8 cellular contexts compared by ENCODE assay signal in the genomic region with DNA sequence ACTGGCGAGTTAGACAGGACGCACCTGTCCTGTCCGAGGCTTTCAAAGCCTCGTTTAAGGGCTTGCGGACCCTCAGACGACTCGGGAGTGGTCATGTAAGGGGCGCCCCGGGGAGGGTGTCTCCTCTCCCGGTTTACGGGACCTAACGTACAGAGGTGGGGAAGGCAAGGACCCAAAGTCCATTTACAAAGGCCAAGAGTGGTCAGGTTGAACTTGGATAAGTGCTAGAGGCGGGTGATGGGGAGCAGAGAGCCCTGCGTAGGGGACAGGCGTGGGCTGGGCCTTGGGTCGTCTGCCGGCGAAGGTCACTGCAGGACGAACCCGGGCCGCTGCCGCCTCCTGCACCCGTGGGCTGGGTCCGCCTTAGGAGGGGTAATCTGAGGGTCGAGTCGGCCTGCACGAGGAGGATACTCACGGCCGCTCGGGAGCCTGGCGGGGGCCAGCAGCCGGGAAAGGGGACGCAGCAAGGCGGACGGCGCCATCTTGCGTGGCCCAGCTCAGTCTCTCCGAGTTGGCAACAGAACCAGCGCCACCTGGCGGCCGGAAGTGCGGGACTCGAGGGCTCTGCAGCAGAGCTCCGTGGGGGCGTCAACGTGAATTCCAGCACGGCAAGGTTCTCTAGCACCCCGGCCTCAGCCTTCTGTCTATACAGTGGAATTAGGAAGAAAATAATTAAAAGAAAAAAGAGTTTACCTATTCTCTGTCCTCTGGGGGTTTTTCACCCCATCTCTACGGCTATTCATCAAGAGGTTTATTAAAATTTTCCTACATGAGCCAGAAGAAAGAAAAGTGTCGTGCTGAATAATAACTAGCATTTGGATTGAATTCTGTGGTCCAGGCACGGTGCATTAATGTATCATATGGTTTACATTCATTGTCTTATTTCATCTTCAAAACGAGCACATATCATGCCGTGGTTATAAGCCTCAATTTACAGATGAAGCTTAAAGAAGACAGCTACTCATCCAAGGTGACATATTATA. TPM values are rescaled to one million over a fixed set of nuclear protein-coding genes. Genes with fewer than 3 reads are reported as not detected.
DNase-seq lines count a peak whose midpoint lies in the region; ATAC-seq, FAIRE-seq and TF ChIP-seq lines count a peak whose summit lies in the region.

No MANE protein-coding gene starts in this region.

- TF ChIP-seq CTCF in adrenal gland (IDR thresholded peaks at IDR 0.05): peak; percentile 90 to 98 (median 95)
- peak; percentile 95 for TF ChIP-seq CTCF in left ventricle myocardium inferior (IDR thresholded peaks at IDR 0.05; ENCODE audit: borderline replicate concordance)
- peak; percentile 98 for TF ChIP-seq CTCF in psoas muscle (IDR thresholded peaks at IDR 0.05)

- H3K27me3 ChIP-seq in adrenal gland (no peaks in the 10 kb centered on the region), left ventricle myocardium inferior (ENCODE audit: low read depth) (no peaks in the 10 kb centered on the region), psoas muscle (ENCODE audit: insufficient read depth in 3 of 3, low read length in 2 of 3) (no peaks in the 10 kb centered on the region)

- DNase-seq in GM12891 (ENCODE audit: insufficient read length, low spot score) (peak; percentile 79), NCI-H1436 (lab: John Stamatoyannopoulos, UW) (peak; percentile 90), SW480 (ENCODE audit: low spot score) (peak; percentile 83), adrenal gland (peak; percentile 95 to 99 (median 98)), left ventricle myocardium inferior (peak; percentile 97), psoas muscle (peak; percentile 97 to 99), urothelium cell line (ENCODE audit: low spot score) (peak; percentile 86)

- H3K27ac ChIP-seq in adrenal gland (peak overlapping the region; percentile 67 to 94 (median 86)), left ventricle myocardium inferior (replicated peaks) (peak overlapping the region; percentile 92), psoas muscle (peak overlapping the region; percentile 99)

- H3K4me3 ChIP-seq in adrenal gland (peak overlapping the region; percentile 43 to 88 (median 78)), left ventricle myocardium inferior (peak overlapping the region; percentile 78), psoas muscle (peak overlapping the region; percentile 91)

- ATAC-seq in HG02840 (IDR thresholded peaks at IDR 0.05; ENCODE audit: low FRiP score, unreplicated experiment): peak; percentile 96
- ATAC-seq in psoas muscle: peak; percentile 83 to 90 (median 88)

- peak; percentile 77 for TF ChIP-seq POLR2A in GM12891 (IDR thresholded peaks at IDR 0.05; ENCODE audit: low read depth, low read length)
- peak; percentile 8 to 60 for TF ChIP-seq POLR2A in adrenal gland (IDR thresholded peaks at IDR 0.05)

- intact Hi-C loops in adrenal gland (cut with DNase I) (loop anchor here (5.0 to 10.0 kb wide), 4 partner anchors 63 to 201 kb away; no protein-coding TSS in a partner anchor), left ventricle myocardium inferior (cut with micrococcal nuclease) (loop anchor here (5.0 to 10.0 kb wide), 3 partner anchors 118 to 261 kb away; a partner anchor contains a TSS), psoas muscle (cut with DNase I) (loop anchor here (2.0 to 5.0 kb wide), 6 partner anchors 63 to 263 kb away; a partner anchor contains a TSS)

- H3K4me1 ChIP-seq in adrenal gland (replicated peaks in 1 of 2): peaks cover 12 to 36% of the 10 kb centered on the region in 2 donors
- H3K4me1 ChIP-seq in left ventricle myocardium inferior: peaks cover 67% of the 10 kb centered on the region
- H3K4me1 ChIP-seq in psoas muscle: peaks cover 44% of the 10 kb centered on the region

- FAIRE-seq in GM12891 (lab: Jason Lieb, UNC) (peak; percentile 96), urothelium cell line (lab: Jason Lieb, UNC) (no peak)

- 2 to 3% (median 2%) methylated on average over 29 to 53 of the region's 53 CpGs for WGBS in adrenal gland, 4 donors
- WGBS in psoas muscle, 3 donors: 1 to 2% (median 2%) methylated on average over 53 of the region's 53 CpGs

- H3K36me3 ChIP-seq in adrenal gland (replicated peaks in 1 of 2) (peaks cover 0 to 29% of the 10 kb centered on the region in 2 donors), left ventricle myocardium inferior (peaks cover 37% of the 10 kb centered on the region), psoas muscle (ENCODE audit: insufficient read depth in 1 of 2, low read depth in 1 of 2) (peaks cover 0 to 38% of the 10 kb centered on the region in 2 donors)

- H3K9me3 ChIP-seq in adrenal gland (replicated peaks in 1 of 3) (no peaks in the 10 kb centered on the region), left ventricle myocardium inferior (replicated peaks) (no peaks in the 10 kb centered on the region), psoas muscle (no peaks in the 10 kb centered on the region)

TF ChIP-seq in GM12891, 5 proteins besides CTCF, POLR2A, EP300 and RAD21:
- TF ChIP-seq POLR2AphosphoS5 (IDR thresholded peaks at IDR 0.05; ENCODE audit: low read depth, low read length): peak; percentile 74
- peak; percentile 96 for TF ChIP-seq TAF1 (IDR thresholded peaks at IDR 0.05; ENCODE audit: low read depth, low read length)
- TF ChIP-seq SPI1 (IDR thresholded peaks at IDR 0.05; ENCODE audit: low read depth, low read length): no peak
- peak; percentile 57; the same call in 1 of the 2 replicates for TF ChIP-seq POU2F2 (IDR thresholded peaks at IDR 0.05; ENCODE audit: low read depth, low read length)
- TF ChIP-seq PAX5 (IDR thresholded peaks at IDR 0.05; ENCODE audit: insufficient read depth, low read length, severe bottlenecking): no peak

RNA-seq across cellular contexts. Expression of a gene that starts 5.7 kb away (rescaled TPM):
- 20.0 TPM for polyA plus RNA-seq in GM12891 (2012; ENCODE audit: low read depth, missing spikeins)
- total RNA-seq in adrenal gland: 10 to 100 TPM; 12.4 to 36.2 (median 29.8) TPM
- 10 to 100 TPM in 1 of 3 donors, 1 to 10 TPM in 2; 4.6 to 29.0 (median 5.2) TPM for polyA plus RNA-seq in adrenal gland
- total RNA-seq in left ventricle myocardium inferior: 33.1 TPM
- total RNA-seq in psoas muscle: 10 to 100 TPM; 31.9 to 53.7 (median 48.9) TPM
- 10 to 100 TPM; 17.2 to 43.0 (median 26.1) TPM for polyA plus RNA-seq in psoas muscle

RNA-seq across cellular contexts. Expression of a gene that starts 6.7 kb away (rescaled TPM):
- 75.5 TPM for polyA plus RNA-seq in GM12891 (2012; ENCODE audit: low read depth, missing spikeins)
- 100 to 1,000 TPM in 5 of 8 donors, 10 to 100 TPM in 3; 55.1 to 119 (median 105) TPM for total RNA-seq in adrenal gland
- 100 to 1,000 TPM in 2 of 3 donors, 10 to 100 TPM in 1; 99.7 to 235 (median 115) TPM for polyA plus RNA-seq in adrenal gland
- 222 TPM for total RNA-seq in left ventricle myocardium inferior
- total RNA-seq in psoas muscle: 100 to 1,000 TPM in 3 of 4 donors, 10 to 100 TPM in 1; 91.6 to 127 (median 111) TPM
- polyA plus RNA-seq in psoas muscle: 100 to 1,000 TPM in 2 of 3 donors, 10 to 100 TPM in 1; 77.8 to 143 (median 123) TPM

RNA-seq across cellular contexts. Expression of a gene that starts 15.6 kb away (rescaled TPM):
- polyA plus RNA-seq in GM12891 (2012; ENCODE audit: low read depth, missing spikeins): 0.06 TPM
- total RNA-seq in adrenal gland: 100 to 1,000 TPM; 130 to 315 (median 257) TPM
- 100 to 1,000 TPM in 2 of 3 donors, 10 to 100 TPM in 1; 79.2 to 252 (median 136) TPM for polyA plus RNA-seq in adrenal gland
- 0.60 TPM for total RNA-seq in left ventricle myocardium inferior
- 1 to 10 TPM in 1 of 4 donors, under 1 TPM in 2, not detected in 1; 0.26 to 1.0 (median 0.34) TPM for total RNA-seq in psoas muscle
- 1 to 10 TPM in 1 of 3 donors, under 1 TPM in 2; 0.13 to 2.1 (median 0.27) TPM for polyA plus RNA-seq in psoas muscle

Comparison
In these comparisons a context has a peak if more than half of its experiments do, and no peak if none do; other contexts are left out.
1. Peak in every context shown above with its lines: DNase-seq, ATAC-seq, H3K4me3 ChIP-seq and H3K27ac ChIP-seq.
2. RNA of a gene that starts 15.6 kb away (total RNA-seq): 130 to 315 TPM in adrenal gland; 0.60 TPM in left ventricle myocardium inferior (single experiment) and 0.26 to 1.0 TPM in psoas muscle; every median in the first group is over 10 times any median in the second.